In the genomic region with DNA sequence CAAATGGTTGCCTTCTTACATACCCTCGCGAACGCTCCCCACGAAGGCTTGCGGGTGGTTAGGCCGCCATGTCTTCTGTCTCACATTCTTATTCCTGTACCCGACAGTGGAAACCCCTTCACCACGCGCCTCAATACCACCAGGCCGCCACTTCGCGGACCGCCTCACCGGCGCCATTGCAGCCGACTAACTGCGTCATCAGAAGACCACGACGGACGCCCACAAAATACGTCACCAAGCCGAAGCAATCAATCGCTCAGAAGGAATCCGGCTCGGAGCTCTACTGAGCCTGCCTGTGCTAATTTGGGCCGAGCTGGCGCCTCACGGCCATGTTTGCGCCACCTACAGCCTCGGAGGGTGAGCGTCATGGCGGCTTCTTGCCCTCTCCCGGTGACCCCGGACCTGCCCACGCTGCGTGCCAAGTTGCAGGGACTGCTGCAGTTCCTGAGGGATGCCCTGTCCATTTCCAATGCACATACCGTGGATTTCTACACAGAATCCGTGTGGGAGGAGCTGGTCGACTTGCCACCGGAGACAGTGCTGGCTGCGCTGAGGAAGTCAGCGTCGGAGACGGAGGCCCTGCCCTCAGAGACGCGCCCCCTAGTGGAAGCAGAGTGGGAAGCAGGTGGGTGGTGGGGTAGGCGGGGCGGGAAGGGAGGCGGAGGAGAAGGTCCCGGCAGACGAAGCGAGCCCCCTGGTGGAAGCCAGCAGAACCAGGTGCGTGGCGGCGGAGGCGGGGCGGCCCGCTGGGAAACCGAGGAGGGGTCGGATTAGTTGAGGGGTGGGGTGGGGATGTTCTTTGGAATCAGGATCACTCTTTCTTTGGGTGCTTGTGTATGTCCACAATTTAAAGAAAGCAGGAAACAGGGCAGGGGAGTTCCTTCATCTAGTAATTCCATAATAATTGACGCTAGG, we compare ENCODE assay signal across 8 cellular contexts. TPM values are rescaled to one million over a fixed set of nuclear protein-coding genes. Genes with fewer than 3 reads are reported as not detected.
A peak's percentile ranks its signal among the peaks of the same experiment; 100 is the strongest.
DNase-seq lines count a peak whose midpoint lies in the region; ATAC-seq and TF ChIP-seq lines count a peak whose summit lies in the region.

A gene with protein sequence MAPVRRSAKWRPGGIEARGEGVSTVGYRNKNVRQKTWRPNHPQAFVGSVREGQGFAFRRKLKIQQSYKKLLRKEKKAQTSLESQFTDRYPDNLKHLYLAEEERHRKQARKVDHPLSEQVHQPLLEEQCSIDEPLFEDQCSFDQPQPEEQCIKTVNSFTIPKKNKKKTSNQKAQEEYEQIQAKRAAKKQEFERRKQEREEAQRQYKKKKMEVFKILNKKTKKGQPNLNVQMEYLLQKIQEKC (minus strand): TSS at position 188 of the 915 bp plus-strand sequence. CDS start 11 bp downstream, at position 177.
A gene with protein sequence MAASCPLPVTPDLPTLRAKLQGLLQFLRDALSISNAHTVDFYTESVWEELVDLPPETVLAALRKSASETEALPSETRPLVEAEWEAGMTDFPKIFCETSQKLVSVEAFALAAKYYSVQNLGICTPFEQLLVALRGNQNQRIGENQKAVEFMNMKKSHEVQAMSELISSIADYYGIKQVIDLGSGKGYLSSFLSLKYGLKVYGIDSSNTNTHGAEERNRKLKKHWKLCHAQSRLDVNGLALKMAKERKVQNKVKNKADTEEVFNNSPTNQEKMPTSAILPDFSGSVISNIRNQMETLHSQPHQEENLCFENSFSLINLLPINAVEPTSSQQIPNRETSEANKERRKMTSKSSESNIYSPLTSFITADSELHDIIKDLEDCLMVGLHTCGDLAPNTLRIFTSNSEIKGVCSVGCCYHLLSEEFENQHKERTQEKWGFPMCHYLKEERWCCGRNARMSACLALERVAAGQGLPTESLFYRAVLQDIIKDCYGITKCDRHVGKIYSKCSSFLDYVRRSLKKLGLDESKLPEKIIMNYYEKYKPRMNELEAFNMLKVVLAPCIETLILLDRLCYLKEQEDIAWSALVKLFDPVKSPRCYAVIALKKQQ (plus strand): TSS at position 330 of the 915 bp plus-strand sequence. CDS start 37 bp downstream, at position 367.

- intact Hi-C loops in mucosa of descending colon (cut with DNase I, micrococcal nuclease), result no loop called here

- H3K4me1 ChIP-seq in OCI-LY3 (ENCODE audit: low read length) (peaks cover 32% of the 10 kb centered on the region), mucosa of descending colon (ENCODE audit: low read depth) (peaks cover 24% of the 10 kb centered on the region)

- peak within 1 kb of the TSS; percentile 96 for H3K4me3 ChIP-seq in OCI-LY3 (ENCODE audit: low read length)
- peak within 1 kb of the TSS; percentile 52 for H3K4me3 ChIP-seq in mucosa of descending colon

- peak within 1 kb of the TSS; percentile 90 for H3K4me2 ChIP-seq in OCI-LY3 (ENCODE audit: low read length)

- no peaks in the 10 kb centered on the region for H4K20me1 ChIP-seq in OCI-LY3 (ENCODE audit: insufficient read depth, low read length)

- H2AFZ ChIP-seq in OCI-LY3 (ENCODE audit: low read depth, low read length), result peak within 1 kb of the TSS; percentile 98

- no peaks in the 10 kb centered on the region for H3K27me3 ChIP-seq in OCI-LY3 (ENCODE audit: low read depth, low read length)

- ATAC-seq in GM21526 (IDR thresholded peaks at IDR 0.05; ENCODE audit: low FRiP score, unreplicated experiment) (peak; percentile 93), mucosa of descending colon (peak; percentile 99)

- peaks cover 56% of the 10 kb centered on the region for H3K79me2 ChIP-seq in OCI-LY3 (ENCODE audit: low read length)

- peaks cover 18% of the 10 kb centered on the region for H3K36me3 ChIP-seq in OCI-LY3 (replicated peaks; ENCODE audit: low read depth, low read length)
- H3K36me3 ChIP-seq in mucosa of descending colon (ENCODE audit: low read depth), result no peaks in the 10 kb centered on the region

- peak within 1 kb of the TSS; percentile 85 for H3K27ac ChIP-seq in OCI-LY3 (ENCODE audit: low read length)
- H3K27ac ChIP-seq in epithelial cell of prostate, result peak within 1 kb of the TSS; percentile 80

- TF ChIP-seq CTCF in OCI-LY3 (IDR thresholded peaks at IDR 0.05; ENCODE audit: low read depth, low read length), result peak; percentile 94
- TF ChIP-seq CTCF in mucosa of descending colon (IDR thresholded peaks at IDR 0.05), result peak; percentile 92

- H3K9me3 ChIP-seq in OCI-LY3 (ENCODE audit: insufficient read depth, low read length), result no peaks in the 10 kb centered on the region
- H3K9me3 ChIP-seq in mucosa of descending colon, result no peaks in the 10 kb centered on the region

- H3K9ac ChIP-seq in OCI-LY3 (ENCODE audit: low read length), result peak within 1 kb of the TSS; percentile 94

- DNase-seq in DMS153 (lab: John Stamatoyannopoulos, UW) (peak; percentile 96), HuH-7.5 (ENCODE audit: low spot score) (peak; percentile 75), activated T-cell treated with anti-CD3 and anti-CD28 coated beads for 4 hours (peak; percentile 99), epithelial cell of prostate (ENCODE audit: low read depth, low spot score) (peak; percentile 92), mucosa of descending colon (peak; percentile 97 to 98 (median 98))
- DNase-seq in stimulated activated CD8-positive, alpha-beta memory T cell treated with anti-CD3 and anti-CD28 coated beads, Interleukin-4, amount 100 ng/mL, for 24 hours (ENCODE audit: low read depth), result peak; percentile 96

RNA-seq across cellular contexts. Expression of the first gene that starts in this region (rescaled TPM):
- 10 to 100 TPM; 23.3 to 34.2 (median 23.5) TPM for total RNA-seq in mucosa of descending colon

RNA-seq across cellular contexts. Expression of the second gene that starts in this region (rescaled TPM):
- 10 to 100 TPM in 2 of 3 donors, 1 to 10 TPM in 1; 9.7 to 20.4 (median 15.5) TPM for total RNA-seq in mucosa of descending colon

Comparison
In these comparisons a context has a peak if more than half of its experiments do, and no peak if none do; other contexts are left out.
1. Peak in every context shown above with its lines: DNase-seq, ATAC-seq, H3K4me3 ChIP-seq and H3K27ac ChIP-seq.